ENCODE assay signal across 5 cellular contexts in the genomic region with DNA sequence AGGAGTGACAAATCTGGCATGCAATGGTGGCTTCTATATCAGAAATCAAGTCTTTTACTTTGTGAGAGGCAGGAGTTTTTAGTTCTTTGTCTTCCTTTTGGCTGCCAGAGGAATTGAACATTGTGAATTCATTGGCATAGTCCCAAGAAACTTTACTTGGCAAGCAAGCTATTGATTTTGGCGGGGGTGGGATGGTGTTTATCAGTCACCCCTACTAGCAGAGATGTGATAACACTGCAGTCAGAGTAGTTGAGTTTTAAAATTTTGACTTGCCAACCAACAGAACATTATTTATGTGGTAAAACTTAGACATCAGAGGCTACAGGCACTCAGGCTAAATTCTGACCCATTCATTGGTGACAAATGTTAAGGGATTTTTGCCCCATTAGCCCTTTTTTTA.
A peak's percentile ranks its signal among the peaks of the same experiment; 100 is the strongest.
DNase-seq lines count a peak whose midpoint lies in the region; ATAC-seq, FAIRE-seq and TF ChIP-seq lines count a peak whose summit lies in the region.
"Not testable (repeated sequence)": the region's sequence is repeated elsewhere in the genome, so short reads cannot be mapped to it uniquely, and the experiment has no call there.

No MANE protein-coding gene starts in this region.

- BruUV-seq in K562 (replicated peaks; lab: Mats Ljungman, UMichigan); endothelial cell of umbilical vein (replicated peaks; lab: Mats Ljungman, UMichigan): not testable (repeated sequence)

- intact Hi-C loops in K562 (cut with micrococcal nuclease); endothelial cell of umbilical vein (cut with micrococcal nuclease); right cardiac atrium (cut with DNase I); right lobe of liver (cut with DNase I): not testable (repeated sequence)

- not testable (repeated sequence) for TF ChIP-seq RAD21 in K562 (CRISPR knock-in tag; conservative IDR thresholded peaks at IDR 0.05 in 1 of 2, IDR thresholded peaks at IDR 0.05 in 1 of 2)

- not testable (repeated sequence) for H3K4me2 ChIP-seq in K562 (ENCODE audit: insufficient read depth, low read length); endothelial cell of umbilical vein (ENCODE audit: insufficient read depth, low read length)

- dilution Hi-C loops in endothelial cell of umbilical vein (cut with MboI; ENCODE audit: extremely low pct_ligation_motif_present, low sequenced_read_pairs), result not testable (repeated sequence)

- H4K20me1 ChIP-seq in K562 (replicated peaks; ENCODE audit: control insufficient read depth, insufficient read depth, low read length); endothelial cell of umbilical vein (replicated peaks; ENCODE audit: control insufficient read depth, extremely low read depth, insufficient read depth, low read length): not testable (repeated sequence)

- TF ChIP-seq POLR2A in K562 (conservative IDR thresholded peaks at IDR 0.05); endothelial cell of umbilical vein (IDR thresholded peaks at IDR 0.05; ENCODE audit: low read depth, low read length); right lobe of liver (IDR thresholded peaks at IDR 0.05): not testable (repeated sequence)

- H3K9me3 ChIP-seq in K562 (replicated peaks; ENCODE audit: control insufficient read depth, insufficient read depth, low read depth, low read length); endothelial cell of umbilical vein (replicated peaks; ENCODE audit: control insufficient read depth, insufficient read depth, low read length); right cardiac atrium (ENCODE audit: control insufficient read depth, low read length); right lobe of liver: not testable (repeated sequence)

- not testable (repeated sequence) for TF ChIP-seq EP300 in K562 (IDR thresholded peaks at IDR 0.05; ENCODE audit: low read length)

- not testable (repeated sequence) for H3K4me1 ChIP-seq in K562 (replicated peaks in 1 of 2; ENCODE audit: control insufficient read depth in 2 of 2, insufficient read depth in 2 of 2, low read length in 2 of 2); endothelial cell of umbilical vein (ENCODE audit: control insufficient read depth, extremely low read depth, insufficient read depth, low read length); right cardiac atrium (ENCODE audit: control insufficient read depth, insufficient read depth, low read length); right lobe of liver

- not testable (repeated sequence) for H3K9ac ChIP-seq in K562 (ENCODE audit: insufficient read depth in 1 of 2, low read depth in 2 of 2, low read length in 2 of 2); endothelial cell of umbilical vein (replicated peaks; ENCODE audit: extremely low read depth, insufficient read depth, low read length)

- TF ChIP-seq CTCF in K562 (IDR thresholded peaks at IDR 0.05 in 2 of 3, conservative IDR thresholded peaks at IDR 0.05 in 1 of 3; ENCODE audit: insufficient read depth in 2 of 3, low read depth in 1 of 3, low read length in 3 of 3); endothelial cell of umbilical vein (IDR thresholded peaks at IDR 0.05; ENCODE audit: extremely low read depth in 1 of 2, insufficient read depth in 1 of 2, low read depth in 1 of 2, low read length in 2 of 2); fibroblast of the aortic adventitia (IDR thresholded peaks at IDR 0.05; ENCODE audit: insufficient read depth, low read length); right lobe of liver (IDR thresholded peaks at IDR 0.05): not testable (repeated sequence)

- not testable (repeated sequence) for DNase-seq in K562 (ENCODE audit: extremely low read depth in 1 of 4, low spot score in 3 of 4); right cardiac atrium; right lobe of liver
- DNase-seq in endothelial cell of umbilical vein (ENCODE audit: low read depth, low spot score) (peak; percentile 23), fibroblast of the aortic adventitia (ENCODE audit: low read depth) (peak; percentile 32)

- not testable (repeated sequence) for ATAC-seq in K562
- ATAC-seq in right cardiac atrium (peak; percentile 86 to 88), right lobe of liver (peak; percentile 64 to 87 (median 66))

- CTCF ChIA-PET in K562 (lab: Yijun Ruan, JAX; ENCODE audit: low intra/inter-chr PET ratio); endothelial cell of umbilical vein (lab: Charles Lee): not testable (repeated sequence)

- POLR2A ChIA-PET in K562 (lab: Yijun Ruan, JAX); endothelial cell of umbilical vein (lab: Charles Lee): not testable (repeated sequence)

- not testable (repeated sequence) for H3K9me1 ChIP-seq in K562 (ENCODE audit: control insufficient read depth, insufficient read depth, low read length); endothelial cell of umbilical vein (replicated peaks; ENCODE audit: control insufficient read depth, extremely low read depth, insufficient read depth, low read length)

- no CpG with 5 or more reads among the region's 1 CpG for WGBS in K562 (ENCODE audit: insufficient coverage, low coverage, missing lambda C conversion rate)
- no CpG with 5 or more reads among the region's 1 CpG for WGBS in right cardiac atrium
- 17% methylated on average over 1 of the region's 1 CpG for WGBS in right lobe of liver (ENCODE audit: insufficient coverage, low coverage, low lambda C conversion rate, missing lambda C conversion rate)

- not testable (repeated sequence) for H3K27ac ChIP-seq in K562 (ENCODE audit: extremely low read depth, low read depth, low read length); endothelial cell of umbilical vein (ENCODE audit: insufficient read depth, low read depth, low read length); right cardiac atrium (ENCODE audit: low read length); right lobe of liver

- not testable (repeated sequence) for FAIRE-seq in K562 (lab: Jason Lieb, UNC); endothelial cell of umbilical vein (lab: Jason Lieb, UNC)

- H3K4me3 ChIP-seq in K562; endothelial cell of umbilical vein (replicated peaks in 1 of 3; ENCODE audit: insufficient read depth in 1 of 3, low read depth in 1 of 3, low read length in 3 of 3); fibroblast of the aortic adventitia (ENCODE audit: low read depth, low read length); right cardiac atrium (ENCODE audit: low read length); right lobe of liver: not testable (repeated sequence)

- in situ Hi-C loops in K562 (cut with MboI), result not testable (repeated sequence)

- H3K27me3 ChIP-seq in K562 (ENCODE audit: control insufficient read depth in 2 of 2, insufficient read depth in 2 of 2, low read length in 2 of 2); endothelial cell of umbilical vein (ENCODE audit: control insufficient read depth in 2 of 2, insufficient read depth in 2 of 2, low read length in 2 of 2); right cardiac atrium (ENCODE audit: control insufficient read depth, insufficient read depth); right lobe of liver: not testable (repeated sequence)

- H2AFZ ChIP-seq in K562 (ENCODE audit: low read depth, low read length); endothelial cell of umbilical vein (ENCODE audit: low read depth, low read length): not testable (repeated sequence)

- H3K79me2 ChIP-seq in K562 (ENCODE audit: control insufficient read depth, insufficient read depth, low read length); endothelial cell of umbilical vein (ENCODE audit: control insufficient read depth, insufficient read depth, low read length): not testable (repeated sequence)

- not testable (repeated sequence) for H3K36me3 ChIP-seq in K562 (ENCODE audit: control insufficient read depth, insufficient read depth, low read length); endothelial cell of umbilical vein (ENCODE audit: control insufficient read depth in 2 of 2, extremely low read depth in 1 of 2, insufficient read depth in 2 of 2, low read length in 2 of 2); right lobe of liver

TF ChIP-seq in K562, 482 proteins besides CTCF, POLR2A, EP300 and RAD21:
- TF ChIP-seq EGR1 (conservative IDR thresholded peaks at IDR 0.05), result 0 out of 2 replicates have a peak, but pooled peaks have one; percentile 13
TF ChIP-seq in K562: peak in this region for 1; not testable (repeated sequence) for 481.
